Comparison of ENCODE assay signal across 7 cellular contexts in genomic region chr6:134295953-134296553, GRCh38. TPM values are rescaled to one million over a fixed set of nuclear protein-coding genes. Genes with fewer than 3 reads are reported as not detected.
DNase-seq lines count a peak whose midpoint lies in the region; TF ChIP-seq lines count a peak whose summit lies in the region.

No MANE protein-coding gene starts in this region.

- H3K27me3 ChIP-seq in testis, result no peaks in the 10 kb centered on the region
- no peaks in the 10 kb centered on the region for H3K27me3 ChIP-seq in neural progenitor cell

- no peaks in the 10 kb centered on the region for H3K79me2 ChIP-seq in neural progenitor cell (ENCODE audit: low read depth)

- H3F3A ChIP-seq in neural progenitor cell (ENCODE audit: low read depth), result no peaks in the 10 kb centered on the region

- intact Hi-C loops in testis (cut with DNase I; ENCODE audit: low total_unique reads), result no loop called here

- WGBS in testis, 2 donors, result 28 to 40% methylated on average over 6 of the region's 6 CpGs

- no peaks in the 10 kb centered on the region for H3K9me3 Mint-ChIP-seq in neural progenitor cell

- H3K4me3 ChIP-seq in astrocyte of the cerebellum (ENCODE audit: low read depth, low read length), result no peak overlapping the region
- no peak overlapping the region for H3K4me3 ChIP-seq in testis
- H3K4me3 ChIP-seq in neural progenitor cell, result no peak overlapping the region

- H3K36me3 ChIP-seq in testis (ENCODE audit: low read depth, missing control alignments) (no peaks in the 10 kb centered on the region), neural progenitor cell (no peaks in the 10 kb centered on the region)

- DNase-seq in GM20000 (ENCODE audit: low spot score) (peak; percentile 51), Kasumi-1 (lab: John Stamatoyannopoulos, UW) (peak; percentile 94 to 95), astrocyte of the cerebellum (ENCODE audit: low read depth) (peak; percentile 87), iris pigment epithelial cell (ENCODE audit: low read depth) (peak; percentile 100), testis (peak; percentile 85), neural progenitor cell (ENCODE audit: low spot score) (no peak)
- DNase-seq in stimulated activated CD4-positive, alpha-beta T cell treated with anti-CD3 and anti-CD28 coated beads, Interleukin-2, amount 100 ng/mL, for 48 hours, result no peak

- H3K9me3 ChIP-seq in testis (no peaks in the 10 kb centered on the region), neural progenitor cell (ENCODE audit: low read depth) (no peaks in the 10 kb centered on the region)

- no peak overlapping the region for H3K4me2 ChIP-seq in neural progenitor cell

- H4K20me1 ChIP-seq in neural progenitor cell (ENCODE audit: low read depth), result no peaks in the 10 kb centered on the region

- H3K4me1 ChIP-seq in testis, result peaks cover 34% of the 10 kb centered on the region
- no peaks in the 10 kb centered on the region for H3K4me1 ChIP-seq in neural progenitor cell

- H3K4me1 Mint-ChIP-seq in neural progenitor cell, result no peaks in the 10 kb centered on the region

- H3K36me3 Mint-ChIP-seq in neural progenitor cell, result no peaks in the 10 kb centered on the region

- no peak overlapping the region for H3K9ac ChIP-seq in neural progenitor cell

- H2AFZ ChIP-seq in neural progenitor cell (replicated peaks), result no peak overlapping the region

- in situ Hi-C loops in astrocyte of the cerebellum (cut with HindIII; ENCODE audit: low sequenced_read_pairs), result no loop called here

- H3K27ac ChIP-seq in testis (peak overlapping the region; percentile 75 to 79), neural progenitor cell (no peak overlapping the region)

- no peak for TF ChIP-seq POLR2A in testis (IDR thresholded peaks at IDR 0.05)

- H3K27me3 Mint-ChIP-seq in neural progenitor cell (ENCODE audit: insufficient read depth, low read depth), result no peaks in the 10 kb centered on the region

- H3K27ac Mint-ChIP-seq in neural progenitor cell, result no peak overlapping the region

- H3K4me3 Mint-ChIP-seq in neural progenitor cell, result no peak overlapping the region

- TF ChIP-seq CTCF in GM20000 (IDR thresholded peaks at IDR 0.05; ENCODE audit: extremely low read depth, missing control alignments), result no peak
- TF ChIP-seq CTCF in astrocyte of the cerebellum (IDR thresholded peaks at IDR 0.05; ENCODE audit: low read depth, low read length, missing control alignments), result no peak
- no peak for TF ChIP-seq CTCF in testis (IDR thresholded peaks at IDR 0.05)
- TF ChIP-seq CTCF in neural progenitor cell (IDR thresholded peaks at IDR 0.05), result no peak

RNA-seq across cellular contexts. Expression of gene SGK1, which starts 21.9 kb away (rescaled TPM):
- total RNA-seq in testis (100 to 1,000 TPM; 154 to 208 TPM), neural progenitor cell (ENCODE audit: low replicate concordance) (11.2 and 15.8 TPM in 2 replicates)
- 91.3 TPM for polyA plus RNA-seq in testis (ENCODE audit: insufficient read depth, low read depth, low replicate concordance)

Comparison
In these comparisons a context has a peak if more than half of its experiments do, and no peak if none do; other contexts are left out.
1. DNase-seq: peak in GM20000 (single experiment), Kasumi-1 (2 of 2), astrocyte of the cerebellum (single experiment), iris pigment epithelial cell (single experiment) and testis (single experiment); none in stimulated activated CD4-positive, alpha-beta T cell treated with anti-CD3 and anti-CD28 coated beads, Interleukin-2, amount 100 ng/mL, for 48 hours (0 of 2) and neural progenitor cell (single experiment).